8 cellular contexts compared by ENCODE assay signal in the genomic region with DNA sequence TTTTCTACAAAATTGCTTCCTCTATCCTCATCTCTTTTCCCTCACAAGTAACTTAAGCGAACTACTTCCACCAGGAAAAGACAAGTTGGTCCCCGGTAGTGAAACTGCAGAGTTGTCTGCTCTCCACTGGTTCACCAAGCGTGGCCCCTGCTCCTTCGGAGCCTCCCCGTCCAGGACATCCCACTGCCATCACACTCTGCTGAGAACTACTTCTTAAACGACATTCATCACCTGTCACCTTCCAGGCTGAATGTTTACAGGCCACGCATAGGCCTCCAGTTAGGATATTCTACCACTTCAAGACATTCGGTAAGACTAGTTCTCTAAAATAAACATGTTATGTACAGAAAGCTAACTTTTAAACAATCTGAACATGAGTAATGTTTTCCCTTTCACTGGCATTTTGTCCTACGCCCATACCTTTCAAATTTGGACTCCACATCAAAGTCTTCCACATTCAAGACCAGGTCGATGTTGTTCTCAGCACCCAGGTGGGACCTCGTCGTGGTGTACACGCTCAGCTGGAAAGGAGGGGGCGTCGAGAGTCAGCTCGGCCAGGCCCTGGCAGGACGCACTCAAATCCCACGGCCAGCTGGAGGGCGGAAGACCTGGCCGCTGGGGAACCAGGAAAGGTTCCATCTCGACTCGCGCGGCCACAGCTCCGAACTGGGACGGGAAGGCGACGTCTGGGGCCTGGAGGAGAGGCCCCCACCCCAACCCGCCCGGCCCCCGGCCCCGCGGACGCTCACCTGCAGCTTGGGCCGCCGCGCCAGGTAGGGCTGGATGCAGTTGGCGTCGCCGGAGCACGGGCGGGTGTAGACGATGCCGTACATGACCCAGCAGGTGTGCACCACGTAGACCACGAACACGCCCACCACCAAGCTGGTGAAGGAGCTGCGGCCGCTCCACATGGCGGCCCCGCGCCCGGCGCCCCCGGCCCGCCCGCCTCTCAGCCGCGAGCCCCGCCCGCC. TPM values are rescaled to one million over a fixed set of nuclear protein-coding genes. Genes with fewer than 3 reads are reported as not detected.
DNase-seq lines count a peak whose midpoint lies in the region; ATAC-seq, FAIRE-seq and TF ChIP-seq lines count a peak whose summit lies in the region.

No MANE protein-coding gene starts in this region.

- 6 to 23% (median 13%) methylated on average over 17 to 61 of the region's 61 CpGs for WGBS in adrenal gland, 4 donors

- H3K36me3 ChIP-seq in HEK293 (ENCODE audit: control insufficient read depth in 2 of 2, insufficient read depth in 1 of 2, low read length in 2 of 2) (peaks cover 28 to 44% of the 10 kb centered on the region in 2 experiments), adrenal gland (replicated peaks in 1 of 2) (peaks cover 0 to 27% of the 10 kb centered on the region in 2 donors), kidney epithelial cell (ENCODE audit: control insufficient read depth, insufficient read depth, low read length) (peaks cover 2% of the 10 kb centered on the region)

- CTCF ChIA-PET in HEK293 (lab: Yijun Ruan, JAX), result interaction anchor here (0.8 to 1.3 kb wide), 5 partner anchors 36 to 301 kb away, joined by 3 to 6 read pairs (median 3); no protein-coding TSS in a partner anchor

- H3K27ac Mint-ChIP-seq in stimulated activated effector memory CD8-positive, alpha-beta T cell treated with anti-CD3 and anti-CD28 coated beads, Interleukin-12 subunit alpha, Interleukin-12 subunit beta, amount 100 ng/mL, for 72 hours, result peak overlapping the region; percentile 90

- peak; percentile 2 for ATAC-seq in stimulated activated effector memory CD8-positive, alpha-beta T cell treated with anti-CD3 and anti-CD28 coated beads, Interleukin-12 subunit alpha, Interleukin-12 subunit beta, amount 100 ng/mL, for 72 hours
- no peak for ATAC-seq in GM18519 (IDR thresholded peaks at IDR 0.05; ENCODE audit: low FRiP score, unreplicated experiment)
- ATAC-seq in GM19324 (IDR thresholded peaks at IDR 0.05; ENCODE audit: low FRiP score, unreplicated experiment), result no peak

- H3K27ac ChIP-seq in HEK293 (ENCODE audit: extremely low read depth, low read depth, low read length), result peak overlapping the region; percentile 64; the same call in 1 of the 2 replicates
- peak overlapping the region in 1 of 5 donors; percentile 92 for H3K27ac ChIP-seq in adrenal gland

- DNase-seq in GM12891 (ENCODE audit: insufficient read length, low spot score) (no peak), NCI-H2171 (lab: John Stamatoyannopoulos, UW) (peak; percentile 51), adrenal gland (peak in 1 of 7 donors; percentile 22), kidney epithelial cell (ENCODE audit: low read depth) (no peak)
- DNase-seq in stimulated activated effector memory CD8-positive, alpha-beta T cell treated with anti-CD3 and anti-CD28 coated beads, Interleukin-12 subunit alpha, Interleukin-12 subunit beta, amount 100 ng/mL, for 72 hours (ENCODE audit: low spot score in 2 of 2), result no peak

- H3K4me3 Mint-ChIP-seq in stimulated activated effector memory CD8-positive, alpha-beta T cell treated with anti-CD3 and anti-CD28 coated beads, Interleukin-12 subunit alpha, Interleukin-12 subunit beta, amount 100 ng/mL, for 72 hours, result peak overlapping the region; percentile 82

- no peaks in the 10 kb centered on the region for H3K9me3 Mint-ChIP-seq in stimulated activated effector memory CD8-positive, alpha-beta T cell treated with anti-CD3 and anti-CD28 coated beads, Interleukin-12 subunit alpha, Interleukin-12 subunit beta, amount 100 ng/mL, for 72 hours

- no peak for TF ChIP-seq CTCF in HEK293 (tag by site-specific recombination; IDR thresholded peaks at IDR 0.05)
- TF ChIP-seq CTCF in adrenal gland (IDR thresholded peaks at IDR 0.05), result no peak
- no peak for TF ChIP-seq CTCF in kidney epithelial cell (IDR thresholded peaks at IDR 0.05; ENCODE audit: insufficient read depth, low read length, poor library complexity, severe bottlenecking)

- peak; percentile 81 for FAIRE-seq in GM12891 (lab: Jason Lieb, UNC)

- peaks cover 22% of the 10 kb centered on the region for H3K4me1 Mint-ChIP-seq in stimulated activated effector memory CD8-positive, alpha-beta T cell treated with anti-CD3 and anti-CD28 coated beads, Interleukin-12 subunit alpha, Interleukin-12 subunit beta, amount 100 ng/mL, for 72 hours

- TF ChIP-seq POLR2A in GM12891 (IDR thresholded peaks at IDR 0.05; ENCODE audit: low read depth, low read length) (no peak), adrenal gland (IDR thresholded peaks at IDR 0.05) (no peak)

- H3K9me3 ChIP-seq in HEK293 (ENCODE audit: control insufficient read depth, insufficient read depth, low read depth, low read length) (no peaks in the 10 kb centered on the region), adrenal gland (replicated peaks in 1 of 3) (no peaks in the 10 kb centered on the region)

- no peaks in the 10 kb centered on the region for H3K27me3 ChIP-seq in adrenal gland
- H3K27me3 ChIP-seq in kidney epithelial cell (ENCODE audit: control insufficient read depth, insufficient read depth, low read length), result no peaks in the 10 kb centered on the region

- intact Hi-C loops in adrenal gland (cut with DNase I), result loop anchor here in 1 of 2 donors (10.0 kb wide), 1 partner anchor 301 kb away; no protein-coding TSS in a partner anchor

- POLR2A ChIA-PET in HEK293 (lab: Yijun Ruan, JAX), result interaction anchor here (0.6 to 4.1 kb wide), 9 partner anchors 9 to 299 kb away, joined by 3 to 37 read pairs (median 4); no protein-coding TSS in a partner anchor

- H3K36me3 Mint-ChIP-seq in stimulated activated effector memory CD8-positive, alpha-beta T cell treated with anti-CD3 and anti-CD28 coated beads, Interleukin-12 subunit alpha, Interleukin-12 subunit beta, amount 100 ng/mL, for 72 hours, result peaks cover 52% of the 10 kb centered on the region

- peak overlapping the region; percentile 91 for H3K4me3 ChIP-seq in HEK293 (ENCODE audit: low read depth, low read length)
- peak overlapping the region in 3 of 4 donors; percentile 10 to 97 (median 87) for H3K4me3 ChIP-seq in adrenal gland
- peak overlapping the region; percentile 94 for H3K4me3 ChIP-seq in kidney epithelial cell (ENCODE audit: low read depth, low read length)

- H3K4me1 ChIP-seq in HEK293 (ENCODE audit: control insufficient read depth, insufficient read depth, low read length) (peaks cover 7% of the 10 kb centered on the region; the same call in 1 of the 2 replicates), adrenal gland (replicated peaks in 1 of 2) (peaks cover 12 to 23% of the 10 kb centered on the region in 2 donors)

TF ChIP-seq in GM12891, 5 proteins besides CTCF, POLR2A, EP300 and RAD21:
- TF ChIP-seq POU2F2 (IDR thresholded peaks at IDR 0.05; ENCODE audit: low read depth, low read length) (no peak), TAF1 (IDR thresholded peaks at IDR 0.05; ENCODE audit: low read depth, low read length) (no peak), POLR2AphosphoS5 (IDR thresholded peaks at IDR 0.05; ENCODE audit: low read depth, low read length) (no peak), SPI1 (IDR thresholded peaks at IDR 0.05; ENCODE audit: low read depth, low read length) (no peak), PAX5 (IDR thresholded peaks at IDR 0.05; ENCODE audit: insufficient read depth, low read length, severe bottlenecking) (no peak)

TF ChIP-seq in HEK293, 187 proteins besides CTCF, POLR2A, EP300 and RAD21 (continues in another document):
- no peak for TF ChIP-seq WT1 (tag by site-specific recombination; IDR thresholded peaks at IDR 0.05)
- no peak for TF ChIP-seq ZNF248 (tag by site-specific recombination; IDR thresholded peaks at IDR 0.05)
- no peak for TF ChIP-seq ZNF529 (tag by site-specific recombination; IDR thresholded peaks at IDR 0.05; ENCODE audit: insufficient replicate concordance)
- TF ChIP-seq, protein P1, sequence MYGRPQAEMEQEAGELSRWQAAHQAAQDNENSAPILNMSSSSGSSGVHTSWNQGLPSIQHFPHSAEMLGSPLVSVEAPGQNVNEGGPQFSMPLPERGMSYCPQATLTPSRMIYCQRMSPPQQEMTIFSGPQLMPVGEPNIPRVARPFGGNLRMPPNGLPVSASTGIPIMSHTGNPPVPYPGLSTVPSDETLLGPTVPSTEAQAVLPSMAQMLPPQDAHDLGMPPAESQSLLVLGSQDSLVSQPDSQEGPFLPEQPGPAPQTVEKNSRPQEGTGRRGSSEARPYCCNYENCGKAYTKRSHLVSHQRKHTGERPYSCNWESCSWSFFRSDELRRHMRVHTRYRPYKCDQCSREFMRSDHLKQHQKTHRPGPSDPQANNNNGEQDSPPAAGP (tag by site-specific recombination; IDR thresholded peaks at IDR 0.05), result no peak
- TF ChIP-seq, protein P2, sequence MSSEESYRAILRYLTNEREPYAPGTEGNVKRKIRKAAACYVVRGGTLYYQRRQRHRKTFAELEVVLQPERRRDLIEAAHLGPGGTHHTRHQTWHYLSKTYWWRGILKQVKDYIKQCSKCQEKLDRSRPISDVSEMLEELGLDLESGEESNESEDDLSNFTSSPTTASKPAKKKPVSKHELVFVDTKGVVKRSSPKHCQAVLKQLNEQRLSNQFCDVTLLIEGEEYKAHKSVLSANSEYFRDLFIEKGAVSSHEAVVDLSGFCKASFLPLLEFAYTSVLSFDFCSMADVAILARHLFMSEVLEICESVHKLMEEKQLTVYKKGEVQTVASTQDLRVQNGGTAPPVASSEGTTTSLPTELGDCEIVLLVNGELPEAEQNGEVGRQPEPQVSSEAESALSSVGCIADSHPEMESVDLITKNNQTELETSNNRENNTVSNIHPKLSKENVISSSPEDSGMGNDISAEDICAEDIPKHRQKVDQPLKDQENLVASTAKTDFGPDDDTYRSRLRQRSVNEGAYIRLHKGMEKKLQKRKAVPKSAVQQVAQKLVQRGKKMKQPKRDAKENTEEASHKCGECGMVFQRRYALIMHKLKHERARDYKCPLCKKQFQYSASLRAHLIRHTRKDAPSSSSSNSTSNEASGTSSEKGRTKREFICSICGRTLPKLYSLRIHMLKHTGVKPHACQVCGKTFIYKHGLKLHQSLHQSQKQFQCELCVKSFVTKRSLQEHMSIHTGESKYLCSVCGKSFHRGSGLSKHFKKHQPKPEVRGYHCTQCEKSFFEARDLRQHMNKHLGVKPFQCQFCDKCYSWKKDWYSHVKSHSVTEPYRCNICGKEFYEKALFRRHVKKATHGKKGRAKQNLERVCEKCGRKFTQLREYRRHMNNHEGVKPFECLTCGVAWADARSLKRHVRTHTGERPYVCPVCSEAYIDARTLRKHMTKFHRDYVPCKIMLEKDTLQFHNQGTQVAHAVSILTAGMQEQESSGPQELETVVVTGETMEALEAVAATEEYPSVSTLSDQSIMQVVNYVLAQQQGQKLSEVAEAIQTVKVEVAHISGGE (tag by site-specific recombination; conservative IDR thresholded peaks at IDR 0.05; ENCODE audit: low read depth), result no peak

RNA-seq across cellular contexts. Expression of a gene that starts 0.7 kb away (rescaled TPM):
- polyA plus RNA-seq in GM12891 (2012; ENCODE audit: low read depth, missing spikeins), result 51.8 TPM
- total RNA-seq in adrenal gland (10 to 100 TPM; 61.8 to 96.5 (median 83.9) TPM), kidney epithelial cell (159 and 182 TPM in 2 replicates)
- 10 to 100 TPM; 40.7 to 85.6 (median 50.7) TPM for polyA plus RNA-seq in adrenal gland

RNA-seq across cellular contexts. Expression of a gene that starts 49.3 kb away (rescaled TPM):
- 0.22 TPM for polyA plus RNA-seq in GM12891 (2012; ENCODE audit: low read depth, missing spikeins)
- total RNA-seq in adrenal gland, result under 1 TPM in 1 of 8 donors, not detected in 7; 0.29 TPM
- not detected for polyA plus RNA-seq in adrenal gland
- 0.21 TPM in 1 of 2 replicates, not detected in the other for total RNA-seq in kidney epithelial cell
